In genomic region chr2:202378661-202379338, GRCh38 we compare ENCODE assay signal across 9 cellular contexts. TPM values are rescaled to one million over a fixed set of nuclear protein-coding genes. Genes with fewer than 3 reads are reported as not detected.
DNase-seq lines count a peak whose midpoint lies in the region; ATAC-seq and TF ChIP-seq lines count a peak whose summit lies in the region.
"Had no signal": no experiment of that assay in that cellular context is flagged by ENCODE, and none has a peak within 500 bp of the region (broad histone marks: within the 10 kb centered on the region; RNA-seq: fewer than 3 reads in every experiment).

No MANE protein-coding gene starts in this region.

- POLR2A ChIA-PET in BJ (lab: Charles Lee): no interaction called here
- POLR2A ChIA-PET in naive thymus-derived CD8-positive, alpha-beta T cell (lab: Charles Lee): interaction anchor here (0.8 kb wide), 1 partner anchor 77 kb away, joined by 3 read pairs; no protein-coding TSS in a partner anchor

- peaks cover 38% of the 10 kb centered on the region for H3K4me1 ChIP-seq in Loucy (ENCODE audit: insufficient read depth, low read length, poor library complexity, severe bottlenecking)
- H3K4me1 ChIP-seq in ectodermal cell (ENCODE audit: control insufficient read depth, insufficient read depth, low read length): peaks cover 10% of the 10 kb centered on the region

- no peaks in the 10 kb centered on the region for H3K9me2 ChIP-seq in Loucy (replicated peaks; ENCODE audit: low read depth, low read length)

- H3K4me3 ChIP-seq in BJ (ENCODE audit: low read depth, low read length) (peak overlapping the region; percentile 77), Loucy (ENCODE audit: low read length, poor library complexity, severe bottlenecking) (peak overlapping the region; percentile 99), ectodermal cell (ENCODE audit: insufficient read depth, low read depth, low read length) (peak overlapping the region; percentile 97)

- no peaks in the 10 kb centered on the region for H3K27me3 Mint-ChIP-seq in naive thymus-derived CD8-positive, alpha-beta T cell

- H3K9ac ChIP-seq in Loucy (ENCODE audit: low read depth, low read length, poor library complexity, severe bottlenecking): peak overlapping the region; percentile 81

- H3K36me3 ChIP-seq in BJ (ENCODE audit: control insufficient read depth, insufficient read depth, low read length) (no peaks in the 10 kb centered on the region), Loucy (ENCODE audit: insufficient read depth, low read length) (no peaks in the 10 kb centered on the region), ectodermal cell (ENCODE audit: control insufficient read depth, insufficient read depth, low read length) (no peaks in the 10 kb centered on the region)

- no peak for ATAC-seq in naive thymus-derived CD8-positive, alpha-beta T cell
- no peak for ATAC-seq in HG02763 (IDR thresholded peaks at IDR 0.05; ENCODE audit: unreplicated experiment)

- H3K4me2 ChIP-seq in Loucy (ENCODE audit: low read depth, low read length, poor library complexity, severe bottlenecking): peak overlapping the region; percentile 79

- TF ChIP-seq CTCF in BJ (IDR thresholded peaks at IDR 0.05; ENCODE audit: insufficient read depth, low read depth, low read length) (no peak), Loucy (conservative IDR thresholded peaks at IDR 0.05; ENCODE audit: low read length) (no peak)

- peak overlapping the region in 9 of 10 donors; percentile 83 to 100 (median 98) for H3K4me3 Mint-ChIP-seq in naive thymus-derived CD8-positive, alpha-beta T cell

- WGBS in ectodermal cell, 2 experiments: no CpG with 5 or more reads among the region's 3 CpGs

- no peaks in the 10 kb centered on the region for H3K9me3 ChIP-seq in Loucy (ENCODE audit: insufficient read depth, low read depth, low read length)
- H3K9me3 ChIP-seq in ectodermal cell (ENCODE audit: control insufficient read depth, low read length): no peaks in the 10 kb centered on the region

- peak overlapping the region in 7 of 10 donors; percentile 6 to 97 (median 44) for H3K27ac Mint-ChIP-seq in naive thymus-derived CD8-positive, alpha-beta T cell
- H3K27ac Mint-ChIP-seq: T-helper 1 cell treated with Interleukin-12 subunit alpha and Interleukin-12 subunit beta and Interleukin-4 antibody, amounts not matched to agents 30 μg/mL and 1 μg/mL, for 36 hours had no signal

- no peak overlapping the region for H3K27ac ChIP-seq in ectodermal cell (ENCODE audit: insufficient read depth, low read depth, low read length, poor library complexity, severe bottlenecking)

- H3K79me2 ChIP-seq in Loucy (ENCODE audit: insufficient read depth, low read length): peaks cover 83% of the 10 kb centered on the region

- 0 out of 2 replicates have a peak, but pooled peaks cover 3% of the 10 kb centered on the region for H3F3A ChIP-seq in Loucy (ENCODE audit: low read depth)

- DNase-seq in BJ (ENCODE audit: low read depth) (no peak), SW 1271 (lab: John Stamatoyannopoulos, UW) (no peak), GOT3 (lab: John Stamatoyannopoulos, UW) (no peak)
- no peak for DNase-seq in naive thymus-derived CD8-positive, alpha-beta T cell
- no peak for DNase-seq in stimulated activated CD4-positive, alpha-beta T cell treated with anti-CD3 and anti-CD28 coated beads, Interleukin-12 subunit alpha, Interleukin-12 subunit beta, amount 100 ng/mL, for 4 hours

- H2AFZ ChIP-seq in Loucy (ENCODE audit: low read length): no peak overlapping the region

- peaks cover 37% of the 10 kb centered on the region for H4K20me1 ChIP-seq in Loucy (ENCODE audit: insufficient read depth, low read length, poor library complexity, severe bottlenecking)

- H3K4me1 Mint-ChIP-seq in naive thymus-derived CD8-positive, alpha-beta T cell: peaks cover 12 to 44% (median 33%) of the 10 kb centered on the region in 4 donors

- CTCF ChIA-PET in BJ (lab: Yijun Ruan, JAX): no interaction called here

- H3K9me3 Mint-ChIP-seq in naive thymus-derived CD8-positive, alpha-beta T cell: no peaks in the 10 kb centered on the region
- H3K9me3 Mint-ChIP-seq: T-helper 1 cell treated with Interleukin-12 subunit alpha and Interleukin-12 subunit beta and Interleukin-4 antibody, amounts not matched to agents 30 μg/mL and 1 μg/mL, for 36 hours had no signal

- H3K36me3 Mint-ChIP-seq in naive thymus-derived CD8-positive, alpha-beta T cell: no peaks in the 10 kb centered on the region

- H3K27me3 ChIP-seq in BJ (ENCODE audit: control insufficient read depth, insufficient read depth, low read length) (no peaks in the 10 kb centered on the region), Loucy (ENCODE audit: insufficient read depth, low read length, poor library complexity, severe bottlenecking) (no peaks in the 10 kb centered on the region), ectodermal cell (ENCODE audit: control insufficient read depth, insufficient read depth, low read length, poor library complexity, severe bottlenecking) (peaks cover 9% of the 10 kb centered on the region)

RNA-seq across cellular contexts. Expression of gene BMPR2, which starts 2.7 kb away (rescaled TPM):
- polyA plus RNA-seq in BJ (2011; rRNA removed): 30.9 and 54.3 TPM in 2 replicates
- polyA minus RNA-seq in BJ (2011; rRNA and poly(A)+ RNA removed): 74.9 and 87.0 TPM in 2 replicates
- 7.6 TPM for polyA plus RNA-seq in ectodermal cell (2013, experiment 1 of 4)
- polyA plus RNA-seq in ectodermal cell (2013, experiment 2 of 4): 7.4 TPM
- 8.1 TPM for polyA plus RNA-seq in ectodermal cell (2013, experiment 3 of 4)
- 10.9 TPM for polyA plus RNA-seq in ectodermal cell (2013, experiment 4 of 4)
- 10 to 100 TPM; 31.2 to 35.4 TPM for total RNA-seq in naive thymus-derived CD8-positive, alpha-beta T cell
- polyA plus RNA-seq in naive thymus-derived CD8-positive, alpha-beta T cell: 1 to 10 TPM; 3.0 to 4.6 (median 3.9) TPM
